In genomic region chr3:101725890-101726275, GRCh38 we compare ENCODE assay signal across 8 cellular contexts. TPM values are rescaled to one million over a fixed set of nuclear protein-coding genes. Genes with fewer than 3 reads are reported as not detected.
A peak's percentile ranks its signal among the peaks of the same experiment; 100 is the strongest.
DNase-seq lines count a peak whose midpoint lies in the region; ATAC-seq and TF ChIP-seq lines count a peak whose summit lies in the region.

No MANE protein-coding gene starts in this region.

- CTCF ChIA-PET in GM10248 (lab: Yijun Ruan, JAX): interaction anchor here (0.9 to 1.8 kb wide), 3 partner anchors 10 to 77 kb away, joined by 3 to 8 read pairs (median 3); no protein-coding TSS in a partner anchor

- H3K9me3 ChIP-seq in SU-DHL-6 (ENCODE audit: insufficient read depth, low read length) (no peaks in the 10 kb centered on the region), skeletal muscle satellite cell (replicated peaks; ENCODE audit: low read length) (no peaks in the 10 kb centered on the region)

- peaks cover 22% of the 10 kb centered on the region for H3K79me2 ChIP-seq in SU-DHL-6 (ENCODE audit: insufficient read depth, low read length)

- peak overlapping the region; percentile 80 for H3K27ac ChIP-seq in SU-DHL-6 (ENCODE audit: low read depth, low read length)

- H3F3A ChIP-seq in SU-DHL-6 (ENCODE audit: insufficient read depth): peaks cover 16% of the 10 kb centered on the region

- H3K4me2 ChIP-seq in SU-DHL-6 (ENCODE audit: low read depth, low read length, poor library complexity, severe bottlenecking) (peak overlapping the region; percentile 93), skeletal muscle satellite cell (ENCODE audit: low read length) (peak overlapping the region; percentile 96)

- peak overlapping the region; percentile 77 for H2AFZ ChIP-seq in SU-DHL-6 (ENCODE audit: low read depth, low read length, severe bottlenecking)

- no peak for ATAC-seq in HG03196 (IDR thresholded peaks at IDR 0.05; ENCODE audit: unreplicated experiment)

- H3K4me3 ChIP-seq in H7 (ENCODE audit: insufficient read depth, low read depth, low read length) (peak overlapping the region; percentile 68; the same call in 1 of the 2 replicates), SU-DHL-6 (ENCODE audit: insufficient read depth, low read length, poor library complexity, severe bottlenecking) (peak overlapping the region; percentile 96), fibroblast of pulmonary artery (replicated peaks; ENCODE audit: low read depth, low read length) (peak overlapping the region; percentile 98), skeletal muscle satellite cell (ENCODE audit: low read length) (peak overlapping the region; percentile 77)

- POLR2A ChIA-PET in GM10248 (lab: Yijun Ruan, JAX): no interaction called here

- peaks cover 2% of the 10 kb centered on the region for H3K36me3 ChIP-seq in H7 (replicated peaks; ENCODE audit: control insufficient read depth, insufficient read depth, low read length)
- peaks cover 21% of the 10 kb centered on the region for H3K36me3 ChIP-seq in SU-DHL-6 (ENCODE audit: low read length)
- peaks cover 20% of the 10 kb centered on the region for H3K36me3 ChIP-seq in skeletal muscle satellite cell (ENCODE audit: insufficient read depth, low read length)

- H3K9ac ChIP-seq in SU-DHL-6 (ENCODE audit: low read length) (peak overlapping the region; percentile 79), skeletal muscle satellite cell (ENCODE audit: low read depth, low read length) (peak overlapping the region; percentile 90)

- DNase-seq in H7 (no peak), fibroblast of pulmonary artery (ENCODE audit: low read depth) (no peak), GM10248 (ENCODE audit: extremely low spot score) (no peak), AG20443 (ENCODE audit: low spot score) (no peak), retina (no peak)

- no peaks in the 10 kb centered on the region for H3K9me2 ChIP-seq in SU-DHL-6 (replicated peaks; ENCODE audit: insufficient read depth, low read length)

- no peaks in the 10 kb centered on the region for H4K20me1 ChIP-seq in SU-DHL-6 (ENCODE audit: low read depth, low read length)

- H3K4me1 ChIP-seq in skeletal muscle satellite cell (ENCODE audit: control insufficient read depth, insufficient read depth, low read length): peaks cover 21% of the 10 kb centered on the region

- no peaks in the 10 kb centered on the region for H3K27me3 ChIP-seq in H7 (ENCODE audit: control insufficient read depth, insufficient read depth, low read length)
- no peaks in the 10 kb centered on the region for H3K27me3 ChIP-seq in SU-DHL-6 (ENCODE audit: low read length)
- no peaks in the 10 kb centered on the region for H3K27me3 ChIP-seq in skeletal muscle satellite cell (ENCODE audit: control insufficient read depth, insufficient read depth, low read length)

- no peak for TF ChIP-seq CTCF in SU-DHL-6 (IDR thresholded peaks at IDR 0.05; ENCODE audit: insufficient read depth, low read length, poor library complexity, severe bottlenecking)
- no peak for TF ChIP-seq CTCF in fibroblast of pulmonary artery (IDR thresholded peaks at IDR 0.05; ENCODE audit: low read length, missing control alignments)
- no peak for TF ChIP-seq CTCF in GM10248 (IDR thresholded peaks at IDR 0.05; ENCODE audit: control extremely low read depth, extremely low read depth, low read depth, missing control alignments)

RNA-seq across cellular contexts. Expression of gene CEP97, which starts 1.5 kb away (rescaled TPM):
- 9.2 and 13.0 TPM in 2 replicates for total RNA-seq in H7 (2014; rRNA removed; shearing (Covaris generic))
- 10.1 and 11.4 TPM in 2 replicates for total RNA-seq in skeletal muscle satellite cell (2012; rRNA removed)

RNA-seq across cellular contexts. Expression of gene RPL24, which starts 39.4 kb away (rescaled TPM):
- total RNA-seq in H7 (2014; rRNA removed; shearing (Covaris generic)): 1,928 and 2,088 TPM in 2 replicates
- total RNA-seq in skeletal muscle satellite cell (2012; rRNA removed): 1,752 and 2,335 TPM in 2 replicates

RNA-seq across cellular contexts. Expression of gene ZBTB11, which starts 49.0 kb away (rescaled TPM):
- total RNA-seq in H7 (2014; rRNA removed; shearing (Covaris generic)): 15.3 and 19.6 TPM in 2 replicates
- total RNA-seq in skeletal muscle satellite cell (2012; rRNA removed): 24.7 and 25.3 TPM in 2 replicates

RNA-seq across cellular contexts. Expression of gene NXPE3, which starts 53.1 kb away (rescaled TPM):
- 5.6 and 5.7 TPM in 2 replicates for total RNA-seq in H7 (2014; rRNA removed; shearing (Covaris generic))
- 7.9 and 8.4 TPM in 2 replicates for total RNA-seq in skeletal muscle satellite cell (2012; rRNA removed)
